1 cellular context compared by ENCODE assay signal in the genomic region with DNA sequence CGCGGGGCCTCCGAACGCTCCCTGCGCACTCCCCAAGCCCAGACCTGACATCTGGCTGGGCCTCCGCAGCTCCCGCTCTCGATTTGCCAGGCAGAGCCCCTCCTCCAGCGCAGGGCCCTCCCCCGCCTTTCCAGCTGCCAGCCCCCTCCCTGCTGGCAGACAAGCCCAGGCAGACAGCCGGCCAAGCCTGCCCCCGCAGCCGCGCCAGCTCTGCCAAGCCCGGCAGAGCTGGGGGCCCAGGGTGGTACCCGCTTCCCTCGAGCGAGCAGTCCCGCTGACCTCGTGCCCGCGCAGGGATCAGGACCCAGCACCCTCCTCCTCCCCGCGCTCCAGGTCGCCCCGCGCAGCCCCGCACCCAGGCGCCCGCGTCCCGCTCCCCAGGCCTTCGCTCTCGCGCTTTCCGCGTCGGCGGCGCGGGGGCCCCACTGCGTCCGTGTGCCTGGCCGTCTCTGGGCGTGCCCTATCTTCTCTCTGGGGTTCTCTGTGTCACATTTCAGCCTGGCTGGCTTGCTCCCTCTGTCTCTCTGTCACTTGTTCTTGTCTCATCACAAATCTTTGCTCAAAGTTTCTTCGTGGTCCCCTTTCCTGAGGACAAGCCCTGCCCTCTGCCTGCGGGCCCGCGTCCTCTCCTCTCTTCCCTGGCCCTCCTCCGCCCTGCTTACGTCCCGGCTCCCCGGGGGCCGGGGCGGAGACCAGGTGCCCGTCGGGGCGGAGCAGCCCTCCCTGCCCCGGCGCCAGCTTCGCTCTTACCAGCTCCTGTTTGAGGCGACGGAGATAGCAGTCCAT.
TF ChIP-seq lines count a peak whose summit lies in the region.

No MANE protein-coding gene starts in this region.

TF ChIP-seq in HepG2, 621 proteins besides CTCF, POLR2A, EP300 and RAD21 (continued from another document and continues in another):
- TF ChIP-seq RFXANK (CRISPR knock-in tag; IDR thresholded peaks at IDR 0.05): 0 out of 2 replicates have a peak, but pooled peaks have one; percentile 10
- TF ChIP-seq TMF1 (CRISPR knock-in tag; IDR thresholded peaks at IDR 0.05; ENCODE audit: low read depth): peak; percentile 34; the same call in 1 of the 2 replicates
- no peak for TF ChIP-seq MIXL1 (CRISPR knock-in tag; IDR thresholded peaks at IDR 0.05)
- 0 out of 2 replicates have a peak, but pooled peaks have one; percentile 6 for TF ChIP-seq ZNF430 (CRISPR knock-in tag; IDR thresholded peaks at IDR 0.05)
- no peak for TF ChIP-seq ZNF546 (CRISPR knock-in tag; conservative IDR thresholded peaks at IDR 0.05)
- TF ChIP-seq SRSF4 (IDR thresholded peaks at IDR 0.05; ENCODE audit: low read depth, low read length, poor library complexity, severe bottlenecking): no peak
- TF ChIP-seq ZBTB43 (CRISPR knock-in tag; conservative IDR thresholded peaks at IDR 0.05): no peak
- 0 out of 2 replicates have a peak, but pooled peaks have one; percentile 14 for TF ChIP-seq ZNF205 (CRISPR knock-in tag; IDR thresholded peaks at IDR 0.05)
- TF ChIP-seq, protein P1, sequence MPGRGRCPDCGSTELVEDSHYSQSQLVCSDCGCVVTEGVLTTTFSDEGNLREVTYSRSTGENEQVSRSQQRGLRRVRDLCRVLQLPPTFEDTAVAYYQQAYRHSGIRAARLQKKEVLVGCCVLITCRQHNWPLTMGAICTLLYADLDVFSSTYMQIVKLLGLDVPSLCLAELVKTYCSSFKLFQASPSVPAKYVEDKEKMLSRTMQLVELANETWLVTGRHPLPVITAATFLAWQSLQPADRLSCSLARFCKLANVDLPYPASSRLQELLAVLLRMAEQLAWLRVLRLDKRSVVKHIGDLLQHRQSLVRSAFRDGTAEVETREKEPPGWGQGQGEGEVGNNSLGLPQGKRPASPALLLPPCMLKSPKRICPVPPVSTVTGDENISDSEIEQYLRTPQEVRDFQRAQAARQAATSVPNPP (CRISPR knock-in tag; IDR thresholded peaks at IDR 0.05): 0 out of 2 replicates have a peak, but pooled peaks have one; percentile 24
- TF ChIP-seq, protein P2, sequence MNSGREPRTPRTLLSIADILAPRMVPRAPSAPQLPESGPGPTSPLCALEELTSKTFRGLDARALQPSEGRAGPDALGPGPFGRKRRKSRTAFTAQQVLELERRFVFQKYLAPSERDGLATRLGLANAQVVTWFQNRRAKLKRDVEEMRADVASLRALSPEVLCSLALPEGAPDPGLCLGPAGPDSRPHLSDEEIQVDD (CRISPR knock-in tag; IDR thresholded peaks at IDR 0.05; ENCODE audit: borderline replicate concordance): peak; percentile 23; the same call in 1 of the 2 replicates
- TF ChIP-seq HOXA3 (CRISPR knock-in tag; IDR thresholded peaks at IDR 0.05): no peak
- peak; percentile 14; the same call in 1 of the 2 replicates for TF ChIP-seq PHF20 (CRISPR knock-in tag; IDR thresholded peaks at IDR 0.05)
- no peak for TF ChIP-seq ZNF556 (CRISPR knock-in tag; IDR thresholded peaks at IDR 0.05; ENCODE audit: borderline replicate concordance)
- no peak for TF ChIP-seq ZFP36 (IDR thresholded peaks at IDR 0.05; ENCODE audit: borderline replicate concordance, low read depth, low read length, partially characterized antibody)
- TF ChIP-seq, protein P3, sequence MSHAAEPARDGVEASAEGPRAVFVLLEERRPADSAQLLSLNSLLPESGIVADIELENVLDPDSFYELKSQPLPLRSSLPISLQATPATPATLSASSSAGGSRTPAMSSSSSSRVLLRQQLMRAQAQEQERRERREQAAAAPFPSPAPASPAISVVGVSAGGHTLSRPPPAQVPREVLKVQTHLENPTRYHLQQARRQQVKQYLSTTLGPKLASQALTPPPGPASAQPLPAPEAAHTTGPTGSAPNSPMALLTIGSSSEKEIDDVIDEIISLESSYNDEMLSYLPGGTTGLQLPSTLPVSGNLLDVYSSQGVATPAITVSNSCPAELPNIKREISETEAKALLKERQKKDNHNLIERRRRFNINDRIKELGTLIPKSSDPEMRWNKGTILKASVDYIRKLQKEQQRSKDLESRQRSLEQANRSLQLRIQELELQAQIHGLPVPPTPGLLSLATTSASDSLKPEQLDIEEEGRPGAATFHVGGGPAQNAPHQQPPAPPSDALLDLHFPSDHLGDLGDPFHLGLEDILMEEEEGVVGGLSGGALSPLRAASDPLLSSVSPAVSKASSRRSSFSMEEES (CRISPR knock-in tag; IDR thresholded peaks at IDR 0.05): no peak
- TF ChIP-seq ERF (CRISPR knock-in tag; IDR thresholded peaks at IDR 0.05): 0 out of 2 replicates have a peak, but pooled peaks have one; percentile 14
- TF ChIP-seq GZF1 (CRISPR knock-in tag; IDR thresholded peaks at IDR 0.05): no peak; the same call in 1 of the 2 replicates
- peak; percentile 57; the same call in 1 of the 2 replicates for TF ChIP-seq NCOA1 (CRISPR knock-in tag; IDR thresholded peaks at IDR 0.05)
- peak; percentile 44; the same call in 1 of the 2 replicates for TF ChIP-seq MAZ (IDR thresholded peaks at IDR 0.05; ENCODE audit: borderline replicate concordance, low read depth, low read length)
- TF ChIP-seq MAZ (CRISPR knock-in tag; IDR thresholded peaks at IDR 0.05; ENCODE audit: low read depth): no peak
- 0 out of 2 replicates have a peak, but pooled peaks have one; percentile 10 for TF ChIP-seq GMEB1 (CRISPR knock-in tag; IDR thresholded peaks at IDR 0.05; ENCODE audit: borderline replicate concordance)
- no peak for TF ChIP-seq ZBTB20 (CRISPR knock-in tag; IDR thresholded peaks at IDR 0.05; ENCODE audit: borderline replicate concordance, low read depth)
- 0 out of 2 replicates have a peak, but pooled peaks have one; percentile 53 for TF ChIP-seq ZNF746 (CRISPR knock-in tag; IDR thresholded peaks at IDR 0.05)
- TF ChIP-seq, protein P4, sequence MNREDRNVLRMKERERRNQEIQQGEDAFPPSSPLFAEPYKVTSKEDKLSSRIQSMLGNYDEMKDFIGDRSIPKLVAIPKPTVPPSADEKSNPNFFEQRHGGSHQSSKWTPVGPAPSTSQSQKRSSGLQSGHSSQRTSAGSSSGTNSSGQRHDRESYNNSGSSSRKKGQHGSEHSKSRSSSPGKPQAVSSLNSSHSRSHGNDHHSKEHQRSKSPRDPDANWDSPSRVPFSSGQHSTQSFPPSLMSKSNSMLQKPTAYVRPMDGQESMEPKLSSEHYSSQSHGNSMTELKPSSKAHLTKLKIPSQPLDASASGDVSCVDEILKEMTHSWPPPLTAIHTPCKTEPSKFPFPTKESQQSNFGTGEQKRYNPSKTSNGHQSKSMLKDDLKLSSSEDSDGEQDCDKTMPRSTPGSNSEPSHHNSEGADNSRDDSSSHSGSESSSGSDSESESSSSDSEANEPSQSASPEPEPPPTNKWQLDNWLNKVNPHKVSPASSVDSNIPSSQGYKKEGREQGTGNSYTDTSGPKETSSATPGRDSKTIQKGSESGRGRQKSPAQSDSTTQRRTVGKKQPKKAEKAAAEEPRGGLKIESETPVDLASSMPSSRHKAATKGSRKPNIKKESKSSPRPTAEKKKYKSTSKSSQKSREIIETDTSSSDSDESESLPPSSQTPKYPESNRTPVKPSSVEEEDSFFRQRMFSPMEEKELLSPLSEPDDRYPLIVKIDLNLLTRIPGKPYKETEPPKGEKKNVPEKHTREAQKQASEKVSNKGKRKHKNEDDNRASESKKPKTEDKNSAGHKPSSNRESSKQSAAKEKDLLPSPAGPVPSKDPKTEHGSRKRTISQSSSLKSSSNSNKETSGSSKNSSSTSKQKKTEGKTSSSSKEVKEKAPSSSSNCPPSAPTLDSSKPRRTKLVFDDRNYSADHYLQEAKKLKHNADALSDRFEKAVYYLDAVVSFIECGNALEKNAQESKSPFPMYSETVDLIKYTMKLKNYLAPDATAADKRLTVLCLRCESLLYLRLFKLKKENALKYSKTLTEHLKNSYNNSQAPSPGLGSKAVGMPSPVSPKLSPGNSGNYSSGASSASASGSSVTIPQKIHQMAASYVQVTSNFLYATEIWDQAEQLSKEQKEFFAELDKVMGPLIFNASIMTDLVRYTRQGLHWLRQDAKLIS (CRISPR knock-in tag; IDR thresholded peaks at IDR 0.05): no peak
- 0 out of 2 replicates have a peak, but pooled peaks have one; percentile 4 for TF ChIP-seq ZNF629 (CRISPR knock-in tag; conservative IDR thresholded peaks at IDR 0.05)
- TF ChIP-seq ZNF543 (CRISPR knock-in tag; IDR thresholded peaks at IDR 0.05): 0 out of 2 replicates have a peak, but pooled peaks have one; percentile 47
- TF ChIP-seq, protein P5, sequence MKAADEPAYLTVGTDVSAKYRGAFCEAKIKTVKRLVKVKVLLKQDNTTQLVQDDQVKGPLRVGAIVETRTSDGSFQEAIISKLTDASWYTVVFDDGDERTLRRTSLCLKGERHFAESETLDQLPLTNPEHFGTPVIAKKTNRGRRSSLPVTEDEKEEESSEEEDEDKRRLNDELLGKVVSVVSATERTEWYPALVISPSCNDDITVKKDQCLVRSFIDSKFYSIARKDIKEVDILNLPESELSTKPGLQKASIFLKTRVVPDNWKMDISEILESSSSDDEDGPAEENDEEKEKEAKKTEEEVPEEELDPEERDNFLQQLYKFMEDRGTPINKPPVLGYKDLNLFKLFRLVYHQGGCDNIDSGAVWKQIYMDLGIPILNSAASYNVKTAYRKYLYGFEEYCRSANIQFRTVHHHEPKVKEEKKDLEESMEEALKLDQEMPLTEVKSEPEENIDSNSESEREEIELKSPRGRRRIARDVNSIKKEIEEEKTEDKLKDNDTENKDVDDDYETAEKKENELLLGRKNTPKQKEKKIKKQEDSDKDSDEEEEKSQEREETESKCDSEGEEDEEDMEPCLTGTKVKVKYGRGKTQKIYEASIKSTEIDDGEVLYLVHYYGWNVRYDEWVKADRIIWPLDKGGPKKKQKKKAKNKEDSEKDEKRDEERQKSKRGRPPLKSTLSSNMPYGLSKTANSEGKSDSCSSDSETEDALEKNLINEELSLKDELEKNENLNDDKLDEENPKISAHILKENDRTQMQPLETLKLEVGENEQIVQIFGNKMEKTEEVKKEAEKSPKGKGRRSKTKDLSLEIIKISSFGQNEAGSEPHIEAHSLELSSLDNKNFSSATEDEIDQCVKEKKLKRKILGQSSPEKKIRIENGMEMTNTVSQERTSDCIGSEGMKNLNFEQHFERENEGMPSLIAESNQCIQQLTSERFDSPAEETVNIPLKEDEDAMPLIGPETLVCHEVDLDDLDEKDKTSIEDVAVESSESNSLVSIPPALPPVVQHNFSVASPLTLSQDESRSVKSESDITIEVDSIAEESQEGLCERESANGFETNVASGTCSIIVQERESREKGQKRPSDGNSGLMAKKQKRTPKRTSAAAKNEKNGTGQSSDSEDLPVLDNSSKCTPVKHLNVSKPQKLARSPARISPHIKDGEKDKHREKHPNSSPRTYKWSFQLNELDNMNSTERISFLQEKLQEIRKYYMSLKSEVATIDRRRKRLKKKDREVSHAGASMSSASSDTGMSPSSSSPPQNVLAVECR (CRISPR knock-in tag; IDR thresholded peaks at IDR 0.05; ENCODE audit: borderline replicate concordance): no peak
